ENCODE assay signal across 8 cellular contexts in the genomic region with DNA sequence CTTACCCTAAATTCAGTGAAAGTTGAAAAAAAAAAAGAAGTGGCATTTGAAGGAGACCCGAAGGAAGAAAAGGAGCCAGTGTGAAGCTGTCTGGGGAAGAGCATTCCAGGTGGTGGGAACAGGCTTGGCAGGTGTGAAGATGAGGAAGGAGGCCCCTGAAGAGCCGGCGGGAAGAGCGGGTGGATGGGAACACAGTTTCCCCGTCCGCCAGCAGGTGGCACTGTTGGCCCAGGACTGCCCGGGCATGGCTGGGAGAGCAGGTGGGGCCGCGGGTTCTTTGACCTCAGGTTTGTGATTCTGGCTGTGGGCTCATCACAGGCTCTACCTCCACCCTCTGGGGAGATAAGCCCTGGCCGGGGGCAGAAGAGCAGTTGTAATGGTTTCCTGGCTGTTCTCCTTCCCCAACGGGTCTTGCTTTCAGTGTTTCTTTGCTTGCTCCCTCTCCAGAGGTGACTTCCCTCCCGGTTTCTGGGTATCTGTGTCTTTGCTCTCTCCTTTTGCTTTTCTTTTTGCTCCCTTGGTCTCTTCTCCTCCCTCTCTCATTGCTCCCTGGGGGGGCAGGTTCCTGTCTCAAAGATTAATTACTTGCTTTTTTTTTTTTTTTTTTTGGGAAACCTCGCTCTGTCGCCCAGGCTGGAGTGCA. TPM values are rescaled to one million over a fixed set of nuclear protein-coding genes. Genes with fewer than 3 reads are reported as not detected.
A peak's percentile ranks its signal among the peaks of the same experiment; 100 is the strongest.
DNase-seq lines count a peak whose midpoint lies in the region; ATAC-seq and TF ChIP-seq lines count a peak whose summit lies in the region.

No MANE protein-coding gene starts in this region.

- H3K79me2 ChIP-seq in SK-N-SH (ENCODE audit: insufficient read depth), result no peaks in the 10 kb centered on the region
- no peaks in the 10 kb centered on the region for H3K79me2 ChIP-seq in parathyroid adenoma

- H3K27me3 ChIP-seq in SK-N-SH (ENCODE audit: insufficient read depth), result no peaks in the 10 kb centered on the region
- H3K27me3 ChIP-seq in parathyroid adenoma (ENCODE audit: control insufficient read depth, insufficient read depth, low read length), result no peaks in the 10 kb centered on the region
- H3K27me3 ChIP-seq in upper lobe of left lung, result no peaks in the 10 kb centered on the region

- H3K4me2 ChIP-seq in SK-N-SH (0 out of 2 replicates have a peak overlapping the region, but pooled peaks have one; percentile 27), parathyroid adenoma (ENCODE audit: low read length) (no peak overlapping the region)

- H3K4me3 ChIP-seq in Jurkat, Clone E6-1 (ENCODE audit: low read length), result no peak overlapping the region; the same call in 1 of the 2 replicates
- peak overlapping the region in 1 of 2 experiments; percentile 13; a peak in 1 of 4 replicates for H3K4me3 ChIP-seq in SK-N-SH (ENCODE audit: low read depth in 2 of 2, low read length in 1 of 2)
- H3K4me3 ChIP-seq in parathyroid adenoma (ENCODE audit: low read depth, low read length), result no peak overlapping the region
- H3K4me3 ChIP-seq in upper lobe of left lung, result no peak overlapping the region

- 24% methylated on average over 12 of the region's 14 CpGs for WGBS in SK-N-SH (ENCODE audit: low lambda C conversion rate)
- 19 to 20% methylated on average over 14 of the region's 14 CpGs for WGBS in upper lobe of left lung, 2 donors

- TF ChIP-seq CTCF in SK-N-SH (IDR thresholded peaks at IDR 0.05) (peak; percentile 89), parathyroid adenoma (IDR thresholded peaks at IDR 0.05) (peak; percentile 86), upper lobe of left lung (IDR thresholded peaks at IDR 0.05) (peak; percentile 77 to 93 (median 86))

- TF ChIP-seq RAD21 in SK-N-SH (IDR thresholded peaks at IDR 0.05; ENCODE audit: low read length), result peak; percentile 92

- peaks cover 11% of the 10 kb centered on the region for H3K4me1 Mint-ChIP-seq in activated naive CD4-positive, alpha-beta T cell treated with anti-CD3 and anti-CD28 coated beads for 36 hours (ENCODE audit: low read depth)

- ATAC-seq in upper lobe of left lung (ENCODE audit: low FRiP score in 2 of 2) (peak; percentile 77 to 90), GM19455 (IDR thresholded peaks at IDR 0.05; ENCODE audit: unreplicated experiment) (no peak)

- H3K4me3 Mint-ChIP-seq in activated naive CD4-positive, alpha-beta T cell treated with anti-CD3 and anti-CD28 coated beads for 36 hours, result no peak overlapping the region

- H3K27me3 Mint-ChIP-seq in activated naive CD4-positive, alpha-beta T cell treated with anti-CD3 and anti-CD28 coated beads for 36 hours (ENCODE audit: low read depth), result peaks cover 5% of the 10 kb centered on the region

- POLR2A ChIA-PET in SK-N-SH (lab: Yijun Ruan, JAX), result no interaction called here

- no peaks in the 10 kb centered on the region for H3K9me2 ChIP-seq in SK-N-SH

- no peaks in the 10 kb centered on the region for H3K9me3 ChIP-seq in SK-N-SH
- no peaks in the 10 kb centered on the region for H3K9me3 ChIP-seq in parathyroid adenoma (ENCODE audit: control insufficient read depth, low read length)
- H3K9me3 ChIP-seq in upper lobe of left lung, result no peaks in the 10 kb centered on the region

- H3K4me1 ChIP-seq in SK-N-SH (ENCODE audit: control insufficient read depth in 1 of 2, insufficient read depth in 2 of 2, low read depth in 1 of 2, low read length in 1 of 2), result peaks cover 0 to 2% of the 10 kb centered on the region in 2 experiments; a peak in 1 of 4 replicates
- no peaks in the 10 kb centered on the region for H3K4me1 ChIP-seq in parathyroid adenoma
- H3K4me1 ChIP-seq in upper lobe of left lung, result peaks cover 0 to 5% (median 2%) of the 10 kb centered on the region in 4 donors

- H3K27ac Mint-ChIP-seq in activated naive CD4-positive, alpha-beta T cell treated with anti-CD3 and anti-CD28 coated beads for 36 hours, result no peak overlapping the region

- DNase-seq in GDM1 (lab: John Stamatoyannopoulos, UW), result peak; percentile 45
- DNase-seq in Jurkat, Clone E6-1 (ENCODE audit: low read depth, low spot score), result peak; percentile 46
- DNase-seq in SK-N-SH, result peak; percentile 94
- peak; percentile 88 for DNase-seq in activated naive CD4-positive, alpha-beta T cell treated with anti-CD3 and anti-CD28 coated beads for 36 hours
- peak in 41 of 42 donors; percentile 38 to 90 (median 74) for DNase-seq in head of caudate nucleus
- peak; percentile 79 to 90 for DNase-seq in upper lobe of left lung

- CTCF ChIA-PET in SK-N-SH (lab: Yijun Ruan, JAX), result interaction anchor here (0.6 to 4.5 kb wide), 21 partner anchors 9 to 822 kb away, joined by 3 to 28 read pairs (median 4); no protein-coding TSS in a partner anchor
- CTCF ChIA-PET in activated naive CD4-positive, alpha-beta T cell treated with anti-CD3 and anti-CD28 coated beads for 36 hours (lab: Charles Lee), result interaction anchor here (0.5 to 4.4 kb wide), 15 partner anchors 8 to 1137 kb away, joined by 3 to 19 read pairs (median 4); no protein-coding TSS in a partner anchor

- H3F3A ChIP-seq in SK-N-SH (replicated peaks; ENCODE audit: insufficient read depth), result no peaks in the 10 kb centered on the region

- no peak for TF ChIP-seq EP300 in SK-N-SH (IDR thresholded peaks at IDR 0.05; ENCODE audit: borderline replicate concordance in 1 of 2, low read depth in 1 of 2, low read length in 1 of 2)
- TF ChIP-seq EP300 in upper lobe of left lung (IDR thresholded peaks at IDR 0.05), result no peak

- no peak for TF ChIP-seq POLR2A in upper lobe of left lung (IDR thresholded peaks at IDR 0.05)

- intact Hi-C loops in activated naive CD4-positive, alpha-beta T cell treated with anti-CD3 and anti-CD28 coated beads for 36 hours (cut with micrococcal nuclease), result loop anchor here (2.0 kb wide), 1 partner anchor 184 kb away; no protein-coding TSS in a partner anchor
- intact Hi-C loops in head of caudate nucleus (cut with DNase I), result loop anchor here (10.0 kb wide), 1 partner anchor 186 kb away; no protein-coding TSS in a partner anchor

- no peaks in the 10 kb centered on the region for H3K36me3 Mint-ChIP-seq in activated naive CD4-positive, alpha-beta T cell treated with anti-CD3 and anti-CD28 coated beads for 36 hours (ENCODE audit: low read depth)

- H3K9me3 Mint-ChIP-seq in activated naive CD4-positive, alpha-beta T cell treated with anti-CD3 and anti-CD28 coated beads for 36 hours, result no peaks in the 10 kb centered on the region

- no peak overlapping the region for H3K27ac ChIP-seq in SK-N-SH (ENCODE audit: low read depth in 2 of 2, low read length in 1 of 2)
- no peak overlapping the region for H3K27ac ChIP-seq in parathyroid adenoma
- no peak overlapping the region for H3K27ac ChIP-seq in upper lobe of left lung

- H3K36me3 ChIP-seq in SK-N-SH (replicated peaks in 1 of 2; ENCODE audit: control insufficient read depth in 1 of 2, insufficient read depth in 2 of 2, low read length in 1 of 2), result no peaks in the 10 kb centered on the region
- no peaks in the 10 kb centered on the region for H3K36me3 ChIP-seq in parathyroid adenoma (ENCODE audit: control insufficient read depth, insufficient read depth, low read length)
- no peaks in the 10 kb centered on the region for H3K36me3 ChIP-seq in upper lobe of left lung

- H4K20me1 ChIP-seq in SK-N-SH (ENCODE audit: insufficient read depth), result no peaks in the 10 kb centered on the region

- H2AFZ ChIP-seq in SK-N-SH (ENCODE audit: low read depth) (no peak overlapping the region), parathyroid adenoma (peak overlapping the region; percentile 38)

- H3K9ac ChIP-seq in SK-N-SH (no peak overlapping the region), parathyroid adenoma (no peak overlapping the region)

TF ChIP-seq in SK-N-SH, 30 proteins besides CTCF, POLR2A, EP300 and RAD21:
- no peak for TF ChIP-seq NFIC (IDR thresholded peaks at IDR 0.05; ENCODE audit: borderline replicate concordance)
- TF ChIP-seq SMC3 (IDR thresholded peaks at IDR 0.05; ENCODE audit: low read depth, low read length), result peak; percentile 94
TF ChIP-seq in SK-N-SH: peak in this region for 1.

RNA-seq across cellular contexts. Expression of a gene that starts 32.3 kb away (rescaled TPM):
- 8.0 TPM for polyA plus RNA-seq in Jurkat, Clone E6-1 (2012; ENCODE audit: insufficient read depth, insufficient read length)
- 21.0 and 22.0 TPM in 2 replicates for polyA plus RNA-seq in SK-N-SH (2012; rRNA removed)
- polyA plus RNA-seq in SK-N-SH (2012; cell fraction: cytosol; rRNA removed), result 12.1 and 15.6 TPM in 2 replicates
- polyA plus RNA-seq in SK-N-SH (2012; cell fraction: nucleus; rRNA removed), result 85.5 and 88.3 TPM in 2 replicates
- under 1 TPM; 0.81 to 0.86 TPM for total RNA-seq in activated naive CD4-positive, alpha-beta T cell treated with anti-CD3 and anti-CD28 coated beads for 36 hours
- total RNA-seq in upper lobe of left lung, result 10 to 100 TPM in 5 of 6 donors, 1 to 10 TPM in 1; 6.3 to 19.4 (median 13.6) TPM
